ENCODE assay signal across 21 cellular contexts in the genomic region with DNA sequence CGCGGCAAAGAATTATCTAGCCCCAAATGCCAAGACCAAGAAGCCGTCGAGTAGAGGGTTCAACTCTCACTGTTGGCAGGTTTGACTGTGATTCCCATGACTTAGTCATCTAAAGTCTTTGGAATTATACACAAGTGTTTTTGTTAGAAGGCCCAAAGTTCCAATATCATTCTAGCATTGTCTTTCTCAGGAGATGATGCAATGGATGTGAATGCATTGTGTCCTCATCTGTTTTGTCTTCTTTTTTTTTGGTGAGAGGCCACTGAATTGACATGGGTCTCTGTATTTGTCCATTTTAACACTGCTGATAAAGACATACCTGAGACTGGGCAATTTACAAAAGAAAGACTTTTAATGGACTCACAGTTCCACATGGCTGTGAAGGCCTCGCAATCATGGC.
"Had no signal": no experiment of that assay in that cellular context is flagged by ENCODE, and none has a peak within 500 bp of the region (broad histone marks: within the 10 kb centered on the region; RNA-seq: fewer than 3 reads in every experiment).

No MANE protein-coding gene starts in this region.

- H3K4me2 ChIP-seq: neural progenitor cell had no signal

- H2AFZ ChIP-seq: neural progenitor cell, parathyroid adenoma had no signal

- H3K27ac Mint-ChIP-seq: immature natural killer cell; naive B cell; natural killer cell treated with Interleukin-12 subunit alpha and Interleukin-12 subunit beta and Interleukin-15 and Interleukin-18, amount 100 ng/mL, for 72 hours; neural progenitor cell; progenitor cell of endocrine pancreas; stimulated activated effector memory CD8-positive, alpha-beta T cell treated with anti-CD3 and anti-CD28 coated beads, Interleukin-12 subunit alpha, Interleukin-12 subunit beta, amount 100 ng/mL, for 72 hours had no signal

- H3K4me3 Mint-ChIP-seq: immature natural killer cell; natural killer cell treated with Interleukin-12 subunit alpha and Interleukin-12 subunit beta and Interleukin-15 and Interleukin-18, amount 100 ng/mL, for 72 hours; neural progenitor cell; stimulated activated effector memory CD8-positive, alpha-beta T cell treated with anti-CD3 and anti-CD28 coated beads, Interleukin-12 subunit alpha, Interleukin-12 subunit beta, amount 100 ng/mL, for 72 hours had no signal

- DNase-seq: colonic mucosa; effector memory CD4-positive, alpha-beta T cell; hypothalamus; immature natural killer cell; left ventricle myocardium superior; lower lobe of right lung; mucosa of descending colon; naive B cell; sigmoid colon; stimulated activated CD4-positive, alpha-beta T cell treated with anti-CD3 and anti-CD28 coated beads, Interleukin-2, amount 100 ng/mL, for 24 hours; stimulated activated CD4-positive, alpha-beta T cell treated with anti-CD3 and anti-CD28 coated beads, Interleukin-4, amount 100 ng/mL, for 24 hours; stimulated activated naive CD4-positive, alpha-beta T cell treated with Interleukin-2 at 50 U/mL for 16 hours; stomach; thyroid gland; trophoblast cell had no signal

- H3K36me3 Mint-ChIP-seq: immature natural killer cell; naive B cell; natural killer cell treated with Interleukin-12 subunit alpha and Interleukin-12 subunit beta and Interleukin-15 and Interleukin-18, amount 100 ng/mL, for 72 hours; neural progenitor cell; stimulated activated effector memory CD8-positive, alpha-beta T cell treated with anti-CD3 and anti-CD28 coated beads, Interleukin-12 subunit alpha, Interleukin-12 subunit beta, amount 100 ng/mL, for 72 hours had no signal

- H3K79me2 ChIP-seq: parathyroid adenoma had no signal

- H3K27ac ChIP-seq: colonic mucosa, esophagus muscularis mucosa, lower lobe of right lung, neural progenitor cell, parathyroid adenoma, sigmoid colon, stomach, thyroid gland had no signal

- ATAC-seq: left ventricle myocardium superior; lower lobe of right lung; mucosa of descending colon; natural killer cell treated with Interleukin-12 subunit alpha and Interleukin-12 subunit beta and Interleukin-15 and Interleukin-18, amount 100 ng/mL, for 72 hours; stimulated activated effector memory CD8-positive, alpha-beta T cell treated with anti-CD3 and anti-CD28 coated beads, Interleukin-12 subunit alpha, Interleukin-12 subunit beta, amount 100 ng/mL, for 72 hours had no signal

- H3K27me3 ChIP-seq: colonic mucosa, esophagus muscularis mucosa, neural progenitor cell, sigmoid colon, stomach, thyroid gland had no signal

- H3K36me3 ChIP-seq: colonic mucosa, esophagus muscularis mucosa, lower lobe of right lung, neural progenitor cell, sigmoid colon, stomach, thyroid gland had no signal

- H3K4me1 ChIP-seq: colonic mucosa, esophagus muscularis mucosa, lower lobe of right lung, neural progenitor cell, parathyroid adenoma, sigmoid colon, stomach, thyroid gland had no signal

- H3K4me1 Mint-ChIP-seq: immature natural killer cell; naive B cell; neural progenitor cell; stimulated activated effector memory CD8-positive, alpha-beta T cell treated with anti-CD3 and anti-CD28 coated beads, Interleukin-12 subunit alpha, Interleukin-12 subunit beta, amount 100 ng/mL, for 72 hours had no signal

- H3K9ac ChIP-seq: neural progenitor cell, parathyroid adenoma had no signal

- H3K9me3 Mint-ChIP-seq: immature natural killer cell; natural killer cell treated with Interleukin-12 subunit alpha and Interleukin-12 subunit beta and Interleukin-15 and Interleukin-18, amount 100 ng/mL, for 72 hours; stimulated activated effector memory CD8-positive, alpha-beta T cell treated with anti-CD3 and anti-CD28 coated beads, Interleukin-12 subunit alpha, Interleukin-12 subunit beta, amount 100 ng/mL, for 72 hours had no signal

- H3K9me3 ChIP-seq: colonic mucosa, esophagus muscularis mucosa, lower lobe of right lung, mucosa of descending colon, sigmoid colon, stomach, thyroid gland had no signal

- H3K27me3 Mint-ChIP-seq: progenitor cell of endocrine pancreas had no signal

- H3K4me3 ChIP-seq: colonic mucosa, esophagus muscularis mucosa, lower lobe of right lung, mucosa of descending colon, neural progenitor cell, sigmoid colon, stomach, thyroid gland had no signal
